In genomic region chr22:50456466-50457234, GRCh38 we compare ENCODE assay signal across 1 cellular context.
TF ChIP-seq lines count a peak whose summit lies in the region.

No MANE protein-coding gene starts in this region.

TF ChIP-seq in GM23338, 12 proteins besides CTCF, POLR2A, EP300 and RAD21 (continued from another document):
- TF ChIP-seq, protein P1, sequence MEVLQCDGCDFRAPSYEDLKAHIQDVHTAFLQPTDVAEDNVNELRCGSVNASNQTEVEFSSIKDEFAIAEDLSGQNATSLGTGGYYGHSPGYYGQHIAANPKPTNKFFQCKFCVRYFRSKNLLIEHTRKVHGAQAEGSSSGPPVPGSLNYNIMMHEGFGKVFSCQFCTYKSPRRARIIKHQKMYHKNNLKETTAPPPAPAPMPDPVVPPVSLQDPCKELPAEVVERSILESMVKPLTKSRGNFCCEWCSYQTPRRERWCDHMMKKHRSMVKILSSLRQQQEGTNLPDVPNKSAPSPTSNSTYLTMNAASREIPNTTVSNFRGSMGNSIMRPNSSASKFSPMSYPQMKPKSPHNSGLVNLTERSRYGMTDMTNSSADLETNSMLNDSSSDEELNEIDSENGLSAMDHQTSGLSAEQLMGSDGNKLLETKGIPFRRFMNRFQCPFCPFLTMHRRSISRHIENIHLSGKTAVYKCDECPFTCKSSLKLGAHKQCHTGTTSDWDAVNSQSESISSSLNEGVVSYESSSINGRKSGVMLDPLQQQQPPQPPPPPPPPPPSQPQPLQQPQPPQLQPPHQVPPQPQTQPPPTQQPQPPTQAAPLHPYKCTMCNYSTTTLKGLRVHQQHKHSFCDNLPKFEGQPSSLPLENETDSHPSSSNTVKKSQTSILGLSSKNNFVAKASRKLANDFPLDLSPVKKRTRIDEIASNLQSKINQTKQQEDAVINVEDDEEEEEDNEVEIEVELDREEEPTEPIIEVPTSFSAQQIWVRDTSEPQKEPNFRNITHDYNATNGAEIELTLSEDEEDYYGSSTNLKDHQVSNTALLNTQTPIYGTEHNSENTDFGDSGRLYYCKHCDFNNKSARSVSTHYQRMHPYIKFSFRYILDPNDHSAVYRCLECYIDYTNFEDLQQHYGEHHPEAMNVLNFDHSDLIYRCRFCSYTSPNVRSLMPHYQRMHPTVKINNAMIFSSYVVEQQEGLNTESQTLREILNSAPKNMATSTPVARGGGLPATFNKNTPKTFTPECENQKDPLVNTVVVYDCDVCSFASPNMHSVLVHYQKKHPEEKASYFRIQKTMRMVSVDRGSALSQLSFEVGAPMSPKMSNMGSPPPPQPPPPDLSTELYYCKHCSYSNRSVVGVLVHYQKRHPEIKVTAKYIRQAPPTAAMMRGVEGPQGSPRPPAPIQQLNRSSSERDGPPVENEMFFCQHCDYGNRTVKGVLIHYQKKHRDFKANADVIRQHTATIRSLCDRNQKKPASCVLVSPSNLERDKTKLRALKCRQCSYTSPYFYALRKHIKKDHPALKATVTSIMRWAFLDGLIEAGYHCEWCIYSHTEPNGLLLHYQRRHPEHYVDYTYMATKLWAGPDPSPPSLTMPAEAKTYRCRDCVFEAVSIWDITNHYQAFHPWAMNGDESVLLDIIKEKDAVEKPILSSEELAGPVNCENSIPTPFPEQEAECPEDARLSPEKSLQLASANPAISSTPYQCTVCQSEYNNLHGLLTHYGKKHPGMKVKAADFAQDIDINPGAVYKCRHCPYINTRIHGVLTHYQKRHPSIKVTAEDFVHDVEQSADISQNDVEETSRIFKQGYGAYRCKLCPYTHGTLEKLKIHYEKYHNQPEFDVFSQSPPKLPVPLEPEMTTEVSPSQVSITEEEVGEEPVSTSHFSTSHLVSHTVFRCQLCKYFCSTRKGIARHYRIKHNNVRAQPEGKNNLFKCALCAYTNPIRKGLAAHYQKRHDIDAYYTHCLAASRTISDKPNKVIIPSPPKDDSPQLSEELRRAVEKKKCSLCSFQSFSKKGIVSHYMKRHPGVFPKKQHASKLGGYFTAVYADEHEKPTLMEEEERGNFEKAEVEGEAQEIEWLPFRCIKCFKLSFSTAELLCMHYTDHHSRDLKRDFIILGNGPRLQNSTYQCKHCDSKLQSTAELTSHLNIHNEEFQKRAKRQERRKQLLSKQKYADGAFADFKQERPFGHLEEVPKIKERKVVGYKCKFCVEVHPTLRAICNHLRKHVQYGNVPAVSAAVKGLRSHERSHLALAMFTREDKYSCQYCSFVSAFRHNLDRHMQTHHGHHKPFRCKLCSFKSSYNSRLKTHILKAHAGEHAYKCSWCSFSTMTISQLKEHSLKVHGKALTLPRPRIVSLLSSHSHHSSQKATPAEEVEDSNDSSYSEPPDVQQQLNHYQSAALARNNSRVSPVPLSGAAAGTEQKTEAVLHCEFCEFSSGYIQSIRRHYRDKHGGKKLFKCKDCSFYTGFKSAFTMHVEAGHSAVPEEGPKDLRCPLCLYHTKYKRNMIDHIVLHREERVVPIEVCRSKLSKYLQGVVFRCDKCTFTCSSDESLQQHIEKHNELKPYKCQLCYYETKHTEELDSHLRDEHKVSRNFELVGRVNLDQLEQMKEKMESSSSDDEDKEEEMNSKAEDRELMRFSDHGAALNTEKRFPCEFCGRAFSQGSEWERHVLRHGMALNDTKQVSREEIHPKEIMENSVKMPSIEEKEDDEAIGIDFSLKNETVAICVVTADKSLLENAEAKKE (CRISPR knock-in tag; IDR thresholded peaks at IDR 0.05), result no peak
- no peak for TF ChIP-seq NANOG (IDR thresholded peaks at IDR 0.05; ENCODE audit: borderline replicate concordance)
- no peak for TF ChIP-seq JUNB (IDR thresholded peaks at IDR 0.05; ENCODE audit: unreplicated experiment)
- no peak for TF ChIP-seq EZH2phosphoT487 (IDR thresholded peaks at IDR 0.05; ENCODE audit: unreplicated experiment)
- no peak for TF ChIP-seq POLR2AphosphoS5 (IDR thresholded peaks at IDR 0.05; ENCODE audit: low read depth)
- TF ChIP-seq, protein P2, sequence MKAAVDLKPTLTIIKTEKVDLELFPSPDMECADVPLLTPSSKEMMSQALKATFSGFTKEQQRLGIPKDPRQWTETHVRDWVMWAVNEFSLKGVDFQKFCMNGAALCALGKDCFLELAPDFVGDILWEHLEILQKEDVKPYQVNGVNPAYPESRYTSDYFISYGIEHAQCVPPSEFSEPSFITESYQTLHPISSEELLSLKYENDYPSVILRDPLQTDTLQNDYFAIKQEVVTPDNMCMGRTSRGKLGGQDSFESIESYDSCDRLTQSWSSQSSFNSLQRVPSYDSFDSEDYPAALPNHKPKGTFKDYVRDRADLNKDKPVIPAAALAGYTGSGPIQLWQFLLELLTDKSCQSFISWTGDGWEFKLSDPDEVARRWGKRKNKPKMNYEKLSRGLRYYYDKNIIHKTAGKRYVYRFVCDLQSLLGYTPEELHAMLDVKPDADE (IDR thresholded peaks at IDR 0.05), result no peak
- TF ChIP-seq ZNF114 (CRISPR knock-in tag; IDR thresholded peaks at IDR 0.05), result no peak
- no peak for TF ChIP-seq STAT1 (IDR thresholded peaks at IDR 0.05; ENCODE audit: unreplicated experiment)
